In the genomic region with DNA sequence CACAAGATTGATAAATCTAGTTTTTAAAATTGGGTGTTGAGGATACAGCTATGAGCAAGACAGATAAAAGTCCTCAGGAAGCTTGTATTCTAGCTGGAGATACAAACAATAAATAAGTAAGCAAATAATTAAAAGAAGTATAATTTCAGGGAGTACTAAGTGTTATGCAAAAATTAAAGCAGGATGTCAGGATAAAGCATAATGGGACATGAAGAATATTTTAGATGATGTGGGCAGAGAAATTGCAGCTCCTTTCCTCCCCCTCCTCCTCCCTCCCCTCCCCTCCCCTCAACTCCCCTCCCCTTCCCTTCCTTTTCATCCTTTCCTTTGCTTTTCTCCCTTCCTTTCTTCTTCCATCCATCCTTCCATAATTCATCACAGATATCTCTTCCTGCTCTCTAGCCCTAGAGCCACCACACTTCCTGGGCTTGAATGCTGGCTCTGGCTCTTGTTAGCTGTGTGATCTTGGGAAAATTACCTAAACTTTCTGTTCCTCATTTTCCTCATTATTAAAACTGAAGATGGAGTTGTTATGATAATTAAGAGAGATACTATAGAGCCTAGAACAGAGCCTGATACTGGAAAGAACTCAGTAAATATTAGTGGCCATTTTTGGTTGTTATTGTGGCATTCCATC, we compare ENCODE assay signal across 25 cellular contexts.
DNase-seq lines count a peak whose midpoint lies in the region; ATAC-seq, FAIRE-seq and TF ChIP-seq lines count a peak whose summit lies in the region.
"Had no signal": no experiment of that assay in that cellular context is flagged by ENCODE, and none has a peak within 500 bp of the region (broad histone marks: within the 10 kb centered on the region; RNA-seq: fewer than 3 reads in every experiment).

No MANE protein-coding gene starts in this region.

- no peak overlapping the region for H3K27ac Mint-ChIP-seq in osteocyte (ENCODE audit: unreplicated experiment)
- H3K27ac Mint-ChIP-seq: CD14-positive monocyte; CD4-positive, alpha-beta memory T cell; CD4-positive, CD25-positive, alpha-beta regulatory T cell; CD8-positive, alpha-beta memory T cell had no signal

- H3K9me3 ChIP-seq in GM12878 (replicated peaks; ENCODE audit: control insufficient read depth, insufficient read depth, low read length) = no peaks in the 10 kb centered on the region
- no peaks in the 10 kb centered on the region for H3K9me3 ChIP-seq in K562 (replicated peaks; ENCODE audit: control insufficient read depth, insufficient read depth, low read depth, low read length)
- no peaks in the 10 kb centered on the region for H3K9me3 ChIP-seq in colonic mucosa
- H3K9me3 ChIP-seq: BE2C, BLaER1 had no signal

- TF ChIP-seq EP300 in GM12878 (IDR thresholded peaks at IDR 0.05; ENCODE audit: borderline replicate concordance in 1 of 2, control insufficient read depth in 1 of 2, low read depth in 2 of 2, low read length in 2 of 2) (no peak), K562 (IDR thresholded peaks at IDR 0.05; ENCODE audit: low read length) (no peak)

- TF ChIP-seq RAD21 in GM12878 (IDR thresholded peaks at IDR 0.05; ENCODE audit: insufficient read depth, low read depth, low read length) (no peak), K562 (CRISPR knock-in tag; conservative IDR thresholded peaks at IDR 0.05 in 1 of 2, IDR thresholded peaks at IDR 0.05 in 1 of 2) (no peak)

- no peak for ATAC-seq in GM12878
- ATAC-seq in K562 = no peak
- no peak for ATAC-seq in GM21529 (IDR thresholded peaks at IDR 0.05; ENCODE audit: unreplicated experiment)

- H3K9me1 ChIP-seq in K562 (ENCODE audit: control insufficient read depth, insufficient read depth, low read length) = no peaks in the 10 kb centered on the region

- FAIRE-seq in GM12878 (lab: Jason Lieb, UNC) = no peak
- no peak for FAIRE-seq in K562 (lab: Jason Lieb, UNC)
- FAIRE-seq: A204.1, GM12892, GM18507 had no signal

- no peak for DNase-seq in GM12878 (ENCODE audit: low read depth, low spot score)
- no peak for DNase-seq in K562 (ENCODE audit: extremely low read depth in 1 of 4, low spot score in 3 of 4)
- DNase-seq in osteocyte (ENCODE audit: extremely low spot score, unreplicated experiment) = peak; percentile 10
- DNase-seq in colonic mucosa = no peak
- DNase-seq: 8988T; ACHN; BE2C; C1 segment of cervical spinal cord; CD4-positive, alpha-beta memory T cell; CD4-positive, CD25-positive, alpha-beta regulatory T cell; CD8-positive, alpha-beta memory T cell; COR-L47; DMS 273 treated with DMSO at 0.1 percent for 48 hours; DMS153; DMS53; DMS79; DND-41; EL; GF-D8 had no signal

- no peak overlapping the region for H3K9ac ChIP-seq in GM12878 (ENCODE audit: control insufficient read depth, insufficient read depth, low read length)
- no peak overlapping the region for H3K9ac ChIP-seq in K562 (ENCODE audit: insufficient read depth in 1 of 2, low read depth in 2 of 2, low read length in 2 of 2)
- no peak overlapping the region for H3K9ac ChIP-seq in colonic mucosa (ENCODE audit: low read depth in 2 of 2, low read length in 2 of 2)
- H3K9ac ChIP-seq: BLaER1 had no signal

- CTCF ChIA-PET in GM12878 (lab: Yijun Ruan, JAX) = no interaction called here
- CTCF ChIA-PET in K562 (lab: Yijun Ruan, JAX; ENCODE audit: low intra/inter-chr PET ratio) = no interaction called here

- TF ChIP-seq CTCF in GM12878 (IDR thresholded peaks at IDR 0.05 in 2 of 3, conservative IDR thresholded peaks at IDR 0.05 in 1 of 3; ENCODE audit: control insufficient read depth in 2 of 3, extremely low read depth in 1 of 3, insufficient read depth in 1 of 3, low read depth in 3 of 3, low read length in 3 of 3) (no peak), K562 (IDR thresholded peaks at IDR 0.05 in 2 of 3, conservative IDR thresholded peaks at IDR 0.05 in 1 of 3; ENCODE audit: insufficient read depth in 2 of 3, low read depth in 1 of 3, low read length in 3 of 3) (no peak), osteocyte (IDR thresholded peaks at IDR 0.05) (no peak), colonic mucosa (IDR thresholded peaks at IDR 0.05) (no peak)

- intact Hi-C loops in GM12878 (cut with micrococcal nuclease; ENCODE audit: unreplicated experiment) = no loop called here
- intact Hi-C loops in K562 (cut with micrococcal nuclease) = no loop called here
- intact Hi-C loops in colonic mucosa (cut with DNase I) = no loop called here

- no TSS peak for BruUV-seq in GM12878 (replicated peaks; lab: Mats Ljungman, UMichigan)
- BruUV-seq in K562 (replicated peaks; lab: Mats Ljungman, UMichigan) = no TSS peak

- TF ChIP-seq POLR2A in GM12878 (IDR thresholded peaks at IDR 0.05; ENCODE audit: low read depth, low read length) = no peak
- TF ChIP-seq POLR2A in K562 (conservative IDR thresholded peaks at IDR 0.05) = no peak

- H3K36me3 ChIP-seq in GM12878 (ENCODE audit: control insufficient read depth in 2 of 2, insufficient read depth in 2 of 2, low read length in 1 of 2) = no peaks in the 10 kb centered on the region
- H3K36me3 ChIP-seq in K562 (ENCODE audit: control insufficient read depth, insufficient read depth, low read length) = no peaks in the 10 kb centered on the region
- H3K36me3 ChIP-seq in colonic mucosa = no peaks in the 10 kb centered on the region
- H3K36me3 ChIP-seq: BE2C, BLaER1 had no signal

- H3K27ac ChIP-seq in GM12878 (ENCODE audit: control insufficient read depth, insufficient read depth) (no peak overlapping the region), K562 (ENCODE audit: extremely low read depth, low read depth, low read length) (no peak overlapping the region), colonic mucosa (no peak overlapping the region)
- H3K27ac ChIP-seq: BLaER1 had no signal

- H3K4me2 ChIP-seq in GM12878 (ENCODE audit: control insufficient read depth, insufficient read depth) = no peak overlapping the region
- no peak overlapping the region for H3K4me2 ChIP-seq in K562 (ENCODE audit: insufficient read depth, low read length)
- H3K4me2 ChIP-seq: BLaER1 had no signal

- H3K27me3 ChIP-seq in GM12878 (replicated peaks in 1 of 2; ENCODE audit: control insufficient read depth in 2 of 2, insufficient read depth in 2 of 2, low read length in 1 of 2) = no peaks in the 10 kb centered on the region
- peaks cover 0 to 7% of the 10 kb centered on the region in 2 experiments; a peak in 1 of 5 replicates for H3K27me3 ChIP-seq in K562 (ENCODE audit: control insufficient read depth in 2 of 2, insufficient read depth in 2 of 2, low read length in 2 of 2)
- H3K27me3 ChIP-seq in colonic mucosa = no peaks in the 10 kb centered on the region
- H3K27me3 ChIP-seq: BE2C, BLaER1 had no signal

- no peaks in the 10 kb centered on the region for H3K4me1 Mint-ChIP-seq in osteocyte (ENCODE audit: unreplicated experiment)
- H3K4me1 Mint-ChIP-seq: CD14-positive monocyte; CD4-positive, alpha-beta memory T cell; CD4-positive, CD25-positive, alpha-beta regulatory T cell; CD8-positive, alpha-beta memory T cell had no signal

- H2AFZ ChIP-seq in GM12878 (ENCODE audit: control insufficient read depth, low read depth, low read length) = no peak overlapping the region
- H2AFZ ChIP-seq in K562 (ENCODE audit: low read depth, low read length) = no peak overlapping the region

- SMC1A ChIA-PET in GM12878 (lab: Charles Lee; ENCODE audit: uncharacterized antibody, unreplicated experiment) = interaction anchor here (1.2 kb wide), 1 partner anchor 14 kb away, joined by 5 read pairs; no protein-coding TSS in a partner anchor

- H3K27me3 Mint-ChIP-seq in osteocyte (ENCODE audit: unreplicated experiment) = no peaks in the 10 kb centered on the region
- H3K27me3 Mint-ChIP-seq: CD4-positive, CD25-positive, alpha-beta regulatory T cell had no signal

- in situ Hi-C loops in GM12878 (cut with MboI) (no loop called here), K562 (cut with MboI) (no loop called here)

- no peaks in the 10 kb centered on the region for H3K9me3 Mint-ChIP-seq in osteocyte (ENCODE audit: unreplicated experiment)

- no peaks in the 10 kb centered on the region for H3K36me3 Mint-ChIP-seq in osteocyte (ENCODE audit: unreplicated experiment)
- H3K36me3 Mint-ChIP-seq: CD14-positive monocyte; CD4-positive, alpha-beta memory T cell; CD4-positive, CD25-positive, alpha-beta regulatory T cell; CD8-positive, alpha-beta memory T cell had no signal

- no peak overlapping the region for H3K4me3 Mint-ChIP-seq in osteocyte (ENCODE audit: unreplicated experiment)
- H3K4me3 Mint-ChIP-seq: CD14-positive monocyte; CD4-positive, alpha-beta memory T cell; CD4-positive, CD25-positive, alpha-beta regulatory T cell; CD8-positive, alpha-beta memory T cell had no signal

- no peaks in the 10 kb centered on the region for H3K79me2 ChIP-seq in GM12878 (ENCODE audit: control insufficient read depth, insufficient read depth, low read length)
- no peaks in the 10 kb centered on the region for H3K79me2 ChIP-seq in K562 (ENCODE audit: control insufficient read depth, insufficient read depth, low read length)

- H3K4me3 ChIP-seq in GM12878 (no peak overlapping the region), K562 (no peak overlapping the region), colonic mucosa (no peak overlapping the region)
- H3K4me3 ChIP-seq: BLaER1 had no signal

- H3K4me1 ChIP-seq in GM12878 (ENCODE audit: control insufficient read depth, insufficient read depth, low read length) = no peaks in the 10 kb centered on the region
- no peaks in the 10 kb centered on the region for H3K4me1 ChIP-seq in K562 (replicated peaks in 1 of 2; ENCODE audit: control insufficient read depth in 2 of 2, insufficient read depth in 2 of 2, low read length in 2 of 2)
- H3K4me1 ChIP-seq in colonic mucosa = no peaks in the 10 kb centered on the region
- H3K4me1 ChIP-seq: BE2C, BLaER1 had no signal

- POLR2A ChIA-PET in GM12878 (lab: Charles Lee) (no interaction called here), K562 (lab: Yijun Ruan, JAX) (interaction anchor here (0.7 kb wide), 1 partner anchor 14 kb away, joined by 3 read pairs; no protein-coding TSS in a partner anchor)

- H4K20me1 ChIP-seq in GM12878 (ENCODE audit: control insufficient read depth, insufficient read depth) (no peaks in the 10 kb centered on the region), K562 (replicated peaks; ENCODE audit: control insufficient read depth, insufficient read depth, low read length) (no peaks in the 10 kb centered on the region)
- H4K20me1 ChIP-seq: BLaER1 had no signal

- RAD21 ChIA-PET in GM12878 (lab: Charles Lee; ENCODE audit: unreplicated experiment) = interaction anchor here (1.0 kb wide), 2 partner anchors 17 to 57 kb away, joined by 3 to 4 read pairs; no protein-coding TSS in a partner anchor

TF ChIP-seq in GM12878, 131 proteins besides CTCF, POLR2A, EP300 and RAD21 (continues in another document):
- TF ChIP-seq STAT1 (conservative IDR thresholded peaks at IDR 0.05) (no peak), YY1 (IDR thresholded peaks at IDR 0.05; ENCODE audit: low read depth, low read length) (no peak), SPI1 (IDR thresholded peaks at IDR 0.05; ENCODE audit: borderline replicate concordance, insufficient read depth, low read depth, low read length) (0 out of 2 replicates have a peak, but pooled peaks have one; percentile 26), STAT3 (IDR thresholded peaks at IDR 0.05; ENCODE audit: low read depth, low read length) (no peak)

TF ChIP-seq in K562, 482 proteins besides CTCF, POLR2A, EP300 and RAD21 (continues in another document):
- TF ChIP-seq PCBP1 (IDR thresholded peaks at IDR 0.05; ENCODE audit: low read depth, low read length, poor library complexity, severe bottlenecking) = peak; percentile 52
- no peak for TF ChIP-seq GTF2E2 (tag; IDR thresholded peaks at IDR 0.05)
- TF ChIP-seq NFE2L1 (tag; IDR thresholded peaks at IDR 0.05; ENCODE audit: borderline replicate concordance, low read depth) = no peak
- no peak for TF ChIP-seq ZNF764 (CRISPR knock-in tag; IDR thresholded peaks at IDR 0.05; ENCODE audit: low read depth)
